Comparison of ENCODE assay signal across 9 cellular contexts in the genomic region with DNA sequence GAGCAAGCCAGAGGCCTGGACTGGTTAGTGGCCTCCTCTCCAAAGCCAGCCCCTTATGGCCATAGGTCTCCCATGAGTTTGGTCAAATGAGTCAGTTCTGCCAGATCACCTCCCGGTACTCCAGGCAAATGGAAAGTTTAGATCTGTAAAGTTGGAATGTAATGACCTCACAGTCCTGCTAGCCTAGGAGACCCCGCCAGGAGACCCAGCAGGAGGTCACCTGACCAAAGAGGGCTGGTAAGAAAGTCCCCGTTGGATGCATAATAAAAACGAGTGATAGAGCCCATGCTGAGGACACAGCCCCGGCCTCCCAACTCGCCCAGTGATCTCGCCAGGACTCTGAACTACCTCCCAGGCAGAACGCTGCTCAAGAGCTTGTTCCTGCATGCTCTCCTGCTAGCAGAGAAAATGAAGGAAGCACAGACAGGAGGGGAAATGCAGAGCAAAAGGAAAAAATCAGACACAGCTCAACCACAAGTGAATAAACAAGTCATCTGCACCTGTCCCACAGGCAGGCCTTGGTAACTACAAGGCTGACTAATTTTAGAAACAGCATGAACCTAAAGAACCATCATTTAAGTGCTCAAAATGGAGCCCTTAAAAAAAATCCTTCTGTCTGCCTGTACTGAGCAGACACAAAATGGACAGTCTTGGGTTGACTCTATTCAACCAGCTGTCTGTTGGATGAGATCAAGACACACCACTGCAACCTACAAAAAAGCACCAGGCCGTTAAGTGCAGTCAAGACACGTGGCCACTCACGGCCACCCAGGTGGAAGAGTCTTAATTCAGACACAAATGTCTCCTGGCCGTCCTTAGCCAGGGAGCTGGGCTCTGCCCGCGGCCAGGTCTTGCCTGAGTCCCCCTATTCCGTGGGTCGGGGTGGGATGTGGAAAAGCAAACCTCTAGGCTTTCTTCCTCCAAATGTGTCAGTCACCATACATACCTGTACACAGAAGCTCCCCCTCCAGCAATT. TPM values are rescaled to one million over a fixed set of nuclear protein-coding genes. Genes with fewer than 3 reads are reported as not detected.
A peak's percentile ranks its signal among the peaks of the same experiment; 100 is the strongest.
DNase-seq lines count a peak whose midpoint lies in the region; ATAC-seq and TF ChIP-seq lines count a peak whose summit lies in the region.
"Had no signal": no experiment of that assay in that cellular context is flagged by ENCODE, and none has a peak within 500 bp of the region (broad histone marks: within the 10 kb centered on the region; RNA-seq: fewer than 3 reads in every experiment).

No MANE protein-coding gene starts in this region.

- H3K36me3 Mint-ChIP-seq in MCF 10A (ENCODE audit: insufficient read depth, unreplicated experiment) (peaks cover 3% of the 10 kb centered on the region), Caco-2 (ENCODE audit: insufficient read depth, unreplicated experiment) (peaks cover 12% of the 10 kb centered on the region)
- H3K36me3 Mint-ChIP-seq in activated CD8-positive, alpha-beta T cell treated with anti-CD3 and anti-CD28 coated beads for 36 hours (ENCODE audit: low read depth) = peaks cover 13% of the 10 kb centered on the region

- WGBS in thymus = 54% methylated on average over 16 of the region's 16 CpGs

- H3K9me3 Mint-ChIP-seq in MCF 10A (ENCODE audit: unreplicated experiment) (no peaks in the 10 kb centered on the region), Caco-2 (ENCODE audit: unreplicated experiment) (no peaks in the 10 kb centered on the region)
- no peaks in the 10 kb centered on the region for H3K9me3 Mint-ChIP-seq in activated CD8-positive, alpha-beta T cell treated with anti-CD3 and anti-CD28 coated beads for 36 hours

- no peaks in the 10 kb centered on the region for H3K27me3 Mint-ChIP-seq in MCF 10A (ENCODE audit: insufficient read depth, unreplicated experiment)
- H3K27me3 Mint-ChIP-seq in activated CD8-positive, alpha-beta T cell treated with anti-CD3 and anti-CD28 coated beads for 36 hours = no peaks in the 10 kb centered on the region
- no peaks in the 10 kb centered on the region for H3K27me3 Mint-ChIP-seq in Caco-2 (ENCODE audit: insufficient read depth, unreplicated experiment)

- H3K27ac ChIP-seq in breast epithelium (no peak overlapping the region), iPS-20b (ENCODE audit: low read length) (no peak overlapping the region), thymus (ENCODE audit: low read depth) (peak overlapping the region; percentile 94)

- H3K27ac Mint-ChIP-seq in MCF 10A (ENCODE audit: low read depth, unreplicated experiment) (no peak overlapping the region), Caco-2 (ENCODE audit: unreplicated experiment) (no peak overlapping the region)
- H3K27ac Mint-ChIP-seq in activated CD8-positive, alpha-beta T cell treated with anti-CD3 and anti-CD28 coated beads for 36 hours = peak overlapping the region; percentile 96

- no peak for TF ChIP-seq POLR2A in breast epithelium (IDR thresholded peaks at IDR 0.05)

- H3K9ac ChIP-seq in iPS-20b (ENCODE audit: low read depth, low read length) = peak overlapping the region; percentile 51; the same call in 1 of the 2 replicates

- intact Hi-C loops in MCF 10A (cut with micrococcal nuclease) (no loop called here), breast epithelium (cut with DNase I; ENCODE audit: low total_unique reads) (no loop called here), Caco-2 (cut with micrococcal nuclease; ENCODE audit: unreplicated experiment) (no loop called here), left colon (cut with DNase I, micrococcal nuclease) (no loop called here)
- intact Hi-C loops in activated CD8-positive, alpha-beta T cell treated with anti-CD3 and anti-CD28 coated beads for 36 hours (cut with micrococcal nuclease) = no loop called here

- POLR2A ChIA-PET in MCF 10A (lab: Yijun Ruan, JAX) (no interaction called here), Caco-2 (lab: Charles Lee) (no interaction called here)
- POLR2A ChIA-PET in activated CD8-positive, alpha-beta T cell treated with anti-CD3 and anti-CD28 coated beads for 36 hours (lab: Charles Lee) = interaction anchor here (1.1 to 1.2 kb wide), 4 partner anchors 9 to 52 kb away, joined by 3 to 4 read pairs (median 3); no protein-coding TSS in a partner anchor

- TF ChIP-seq CTCF in MCF 10A (IDR thresholded peaks at IDR 0.05; ENCODE audit: unreplicated experiment) = peak; percentile 4
- TF ChIP-seq CTCF in breast epithelium (IDR thresholded peaks at IDR 0.05) = no peak
- TF ChIP-seq CTCF in activated CD8-positive, alpha-beta T cell treated with anti-CD3 and anti-CD28 coated beads for 36 hours (IDR thresholded peaks at IDR 0.05) = no peak
- TF ChIP-seq CTCF in Caco-2 (IDR thresholded peaks at IDR 0.05; ENCODE audit: insufficient read depth in 1 of 2, low read depth in 1 of 2, low read length in 1 of 2, severe bottlenecking in 1 of 2, unreplicated experiment in 1 of 2) = no peak

- H3K4me3 ChIP-seq in breast epithelium (no peak overlapping the region), iPS-20b (ENCODE audit: low read length) (peak overlapping the region; percentile 25; the same call in 1 of the 2 replicates), thymus (ENCODE audit: low read length) (peak overlapping the region; percentile 28), Caco-2 (ENCODE audit: low read depth, low read length) (no peak overlapping the region)

- ATAC-seq in activated CD8-positive, alpha-beta T cell treated with anti-CD3 and anti-CD28 coated beads for 36 hours = peak; percentile 82
- ATAC-seq in left colon = no peak

- BruUV-seq in MCF 10A (replicated peaks; lab: Mats Ljungman, UMichigan) (no TSS peak), Caco-2 (replicated peaks; lab: Mats Ljungman, UMichigan) (no TSS peak)

- H3K4me1 ChIP-seq in breast epithelium (no peaks in the 10 kb centered on the region), iPS-20b (ENCODE audit: insufficient read depth, low read length) (peaks cover 14% of the 10 kb centered on the region), thymus (ENCODE audit: control insufficient read depth, insufficient read depth, low read length) (peaks cover 22% of the 10 kb centered on the region), Caco-2 (no peaks in the 10 kb centered on the region)

- peaks cover 8% of the 10 kb centered on the region for H3K4me1 Mint-ChIP-seq in MCF 10A (ENCODE audit: insufficient read depth, unreplicated experiment)
- H3K4me1 Mint-ChIP-seq in activated CD8-positive, alpha-beta T cell treated with anti-CD3 and anti-CD28 coated beads for 36 hours (ENCODE audit: low read depth) = peaks cover 45% of the 10 kb centered on the region
- no peaks in the 10 kb centered on the region for H3K4me1 Mint-ChIP-seq in Caco-2 (ENCODE audit: low read depth, unreplicated experiment)

- H3K9me3 ChIP-seq in breast epithelium = no peaks in the 10 kb centered on the region
- H3K9me3 ChIP-seq in iPS-20b (ENCODE audit: insufficient read depth, low read depth, low read length) = no peaks in the 10 kb centered on the region
- H3K9me3 ChIP-seq in thymus (ENCODE audit: control insufficient read depth) = no peaks in the 10 kb centered on the region
- H3K9me3 ChIP-seq in Caco-2 = no peaks in the 10 kb centered on the region

- no peak overlapping the region for H3K4me3 Mint-ChIP-seq in MCF 10A (ENCODE audit: unreplicated experiment)
- peak overlapping the region; percentile 34 for H3K4me3 Mint-ChIP-seq in activated CD8-positive, alpha-beta T cell treated with anti-CD3 and anti-CD28 coated beads for 36 hours
- no peak overlapping the region for H3K4me3 Mint-ChIP-seq in Caco-2 (ENCODE audit: unreplicated experiment)

- DNase-seq in MCF 10A (ENCODE audit: unreplicated experiment) = no peak
- no peak for DNase-seq in breast epithelium (ENCODE audit: low spot score in 2 of 2)
- DNase-seq in activated CD8-positive, alpha-beta T cell treated with anti-CD3 and anti-CD28 coated beads for 36 hours = peak; percentile 54
- no peak for DNase-seq in Caco-2
- DNase-seq in SKM-1 (lab: John Stamatoyannopoulos, UW; ENCODE audit: unreplicated experiment) = no peak
- DNase-seq in left colon = no peak
- DNase-seq: NCI-H82 had no signal

- CTCF ChIA-PET in MCF 10A (lab: Yijun Ruan, JAX) (interaction anchor here (0.5 to 1.2 kb wide), 6 partner anchors 11 to 97 kb away, joined by 3 to 7 read pairs (median 4); no protein-coding TSS in a partner anchor), Caco-2 (lab: Charles Lee) (interaction anchor here (0.5 kb wide), 1 partner anchor 19 kb away, joined by 4 read pairs; no protein-coding TSS in a partner anchor)
- CTCF ChIA-PET in activated CD8-positive, alpha-beta T cell treated with anti-CD3 and anti-CD28 coated beads for 36 hours (lab: Charles Lee) = interaction anchor here (1.2 to 2.4 kb wide), 4 partner anchors 10 to 56 kb away, joined by 3 to 13 read pairs (median 9); partner anchors contain the start of gene CDIP1

- H3K27me3 ChIP-seq in breast epithelium = no peaks in the 10 kb centered on the region
- H3K27me3 ChIP-seq in iPS-20b (ENCODE audit: insufficient read depth, low read length) = no peaks in the 10 kb centered on the region
- no peaks in the 10 kb centered on the region for H3K27me3 ChIP-seq in thymus (ENCODE audit: control insufficient read depth, insufficient read depth)
- no peaks in the 10 kb centered on the region for H3K27me3 ChIP-seq in Caco-2 (replicated peaks; ENCODE audit: control insufficient read depth, insufficient read depth, low read length)

- no peaks in the 10 kb centered on the region for H3K36me3 ChIP-seq in breast epithelium
- H3K36me3 ChIP-seq in iPS-20b (ENCODE audit: insufficient read depth, low read depth, low read length) = peaks cover 19% of the 10 kb centered on the region; the same call in 1 of the 2 replicates
- H3K36me3 ChIP-seq in thymus (ENCODE audit: control insufficient read depth, insufficient read depth) = peaks cover 8% of the 10 kb centered on the region
- H3K36me3 ChIP-seq in Caco-2 (ENCODE audit: control insufficient read depth, insufficient read depth, low read length) = no peaks in the 10 kb centered on the region; the same call in 1 of the 2 replicates

RNA-seq across cellular contexts. Expression of gene CDIP1, which starts 9.2 kb away (rescaled TPM):
- total RNA-seq in MCF 10A (2022) = 6.0 and 8.0 TPM in 2 replicates
- total RNA-seq in breast epithelium = 1 to 10 TPM; 9.1 to 9.9 (median 9.5) TPM
- 10 to 100 TPM; 31.9 to 32.2 TPM for total RNA-seq in activated CD8-positive, alpha-beta T cell treated with anti-CD3 and anti-CD28 coated beads for 36 hours
- 24.9 TPM for polyA plus RNA-seq in thymus
- total RNA-seq in Caco-2 (2022) = 45.0 and 51.7 TPM in 2 replicates
- total RNA-seq in left colon = 10 to 100 TPM; 17.1 to 26.8 TPM

RNA-seq across cellular contexts. Expression of gene C16orf96, which starts 26.8 kb away (rescaled TPM):
- not detected in 2 replicates for total RNA-seq in MCF 10A (2022)
- not detected for total RNA-seq in breast epithelium
- under 1 TPM; 0.16 to 0.32 TPM for total RNA-seq in activated CD8-positive, alpha-beta T cell treated with anti-CD3 and anti-CD28 coated beads for 36 hours
- polyA plus RNA-seq in thymus = 0.05 TPM
- total RNA-seq in Caco-2 (2022) = 0.11 and 0.19 TPM in 2 replicates
- total RNA-seq in left colon = under 1 TPM in 1 of 2 donors, not detected in 1; 0.11 TPM

RNA-seq across cellular contexts. Expression of gene HMOX2, which starts 53.2 kb away (rescaled TPM):
- total RNA-seq in MCF 10A (2022) (60.4 and 65.6 TPM in 2 replicates), breast epithelium (10 to 100 TPM; 53.6 to 87.7 (median 65.9) TPM), Caco-2 (2022) (35.7 and 36.7 TPM in 2 replicates), left colon (10 to 100 TPM; 61.2 to 65.2 TPM)
- total RNA-seq in activated CD8-positive, alpha-beta T cell treated with anti-CD3 and anti-CD28 coated beads for 36 hours = 10 to 100 TPM; 64.7 to 65.4 TPM
- 38.3 TPM for polyA plus RNA-seq in thymus

RNA-seq across cellular contexts. Expression of gene NMRAL1, which starts 54.9 kb away (rescaled TPM):
- total RNA-seq in MCF 10A (2022) (41.2 and 48.6 TPM in 2 replicates), breast epithelium (10 to 100 TPM; 44.5 to 57.7 (median 51.5) TPM), Caco-2 (2022) (68.3 and 71.1 TPM in 2 replicates), left colon (10 to 100 TPM; 36.9 to 39.6 TPM)
- 10 to 100 TPM; 45.3 to 53.6 TPM for total RNA-seq in activated CD8-positive, alpha-beta T cell treated with anti-CD3 and anti-CD28 coated beads for 36 hours
- 44.9 TPM for polyA plus RNA-seq in thymus

Comparison
In these comparisons a context has a peak if more than half of its experiments do, and no peak if none do; other contexts are left out.
1. H3K4me3 ChIP-seq: peak in iPS-20b (single experiment) and thymus (single experiment); none in breast epithelium (0 of 3) and Caco-2 (single experiment).